1 cellular context compared by ENCODE assay signal in the genomic region with DNA sequence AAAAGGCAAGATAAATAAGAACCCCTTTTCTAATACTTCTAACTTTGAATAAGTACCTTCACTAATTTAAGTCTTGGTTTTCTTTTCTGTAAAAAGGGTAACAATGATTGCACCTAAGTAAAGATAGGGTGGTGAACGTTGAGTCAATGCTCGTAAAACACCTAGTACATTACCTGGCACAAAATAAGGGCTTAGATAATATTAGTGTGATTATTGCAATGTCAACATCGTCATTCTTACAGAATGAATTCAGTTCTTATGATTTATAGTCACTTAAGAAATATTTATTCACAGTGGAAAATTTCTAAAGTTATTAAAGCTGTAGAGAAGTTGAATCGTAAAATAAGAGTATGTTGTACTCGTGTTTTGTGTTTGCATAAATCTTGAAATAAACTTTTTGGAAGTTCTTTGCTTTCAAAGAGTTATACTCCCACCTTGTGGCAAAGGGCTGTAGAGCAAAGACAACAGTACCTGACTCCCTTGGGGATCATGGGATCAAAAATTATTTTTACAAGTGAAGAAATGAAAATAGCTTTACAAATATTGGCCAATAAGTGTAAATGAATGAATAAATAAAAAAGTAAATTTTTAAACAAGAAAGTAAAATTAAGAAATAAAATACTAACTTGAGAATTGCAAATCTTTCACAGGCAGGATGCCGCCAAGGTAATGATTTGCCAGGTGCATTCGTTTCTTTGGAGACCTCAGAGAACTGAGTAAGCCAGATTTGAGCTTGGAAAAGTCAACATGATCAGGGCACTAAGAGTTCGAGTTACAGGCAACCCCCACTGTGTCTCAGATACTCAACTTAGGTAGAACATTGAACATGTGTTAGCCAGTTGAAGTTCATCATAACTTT.
TF ChIP-seq lines count a peak whose summit lies in the region.

No MANE protein-coding gene starts in this region.

TF ChIP-seq in K562, 482 proteins besides CTCF, POLR2A, EP300 and RAD21:
- TF ChIP-seq, protein P1, sequence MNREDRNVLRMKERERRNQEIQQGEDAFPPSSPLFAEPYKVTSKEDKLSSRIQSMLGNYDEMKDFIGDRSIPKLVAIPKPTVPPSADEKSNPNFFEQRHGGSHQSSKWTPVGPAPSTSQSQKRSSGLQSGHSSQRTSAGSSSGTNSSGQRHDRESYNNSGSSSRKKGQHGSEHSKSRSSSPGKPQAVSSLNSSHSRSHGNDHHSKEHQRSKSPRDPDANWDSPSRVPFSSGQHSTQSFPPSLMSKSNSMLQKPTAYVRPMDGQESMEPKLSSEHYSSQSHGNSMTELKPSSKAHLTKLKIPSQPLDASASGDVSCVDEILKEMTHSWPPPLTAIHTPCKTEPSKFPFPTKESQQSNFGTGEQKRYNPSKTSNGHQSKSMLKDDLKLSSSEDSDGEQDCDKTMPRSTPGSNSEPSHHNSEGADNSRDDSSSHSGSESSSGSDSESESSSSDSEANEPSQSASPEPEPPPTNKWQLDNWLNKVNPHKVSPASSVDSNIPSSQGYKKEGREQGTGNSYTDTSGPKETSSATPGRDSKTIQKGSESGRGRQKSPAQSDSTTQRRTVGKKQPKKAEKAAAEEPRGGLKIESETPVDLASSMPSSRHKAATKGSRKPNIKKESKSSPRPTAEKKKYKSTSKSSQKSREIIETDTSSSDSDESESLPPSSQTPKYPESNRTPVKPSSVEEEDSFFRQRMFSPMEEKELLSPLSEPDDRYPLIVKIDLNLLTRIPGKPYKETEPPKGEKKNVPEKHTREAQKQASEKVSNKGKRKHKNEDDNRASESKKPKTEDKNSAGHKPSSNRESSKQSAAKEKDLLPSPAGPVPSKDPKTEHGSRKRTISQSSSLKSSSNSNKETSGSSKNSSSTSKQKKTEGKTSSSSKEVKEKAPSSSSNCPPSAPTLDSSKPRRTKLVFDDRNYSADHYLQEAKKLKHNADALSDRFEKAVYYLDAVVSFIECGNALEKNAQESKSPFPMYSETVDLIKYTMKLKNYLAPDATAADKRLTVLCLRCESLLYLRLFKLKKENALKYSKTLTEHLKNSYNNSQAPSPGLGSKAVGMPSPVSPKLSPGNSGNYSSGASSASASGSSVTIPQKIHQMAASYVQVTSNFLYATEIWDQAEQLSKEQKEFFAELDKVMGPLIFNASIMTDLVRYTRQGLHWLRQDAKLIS (CRISPR knock-in tag; IDR thresholded peaks at IDR 0.05): no peak
- no peak for TF ChIP-seq GTF2F1 (IDR thresholded peaks at IDR 0.05; ENCODE audit: low read depth, low read length)
- no peak for TF ChIP-seq PHF21A (IDR thresholded peaks at IDR 0.05; ENCODE audit: borderline replicate concordance, low read depth)
- no peak for TF ChIP-seq NFRKB (IDR thresholded peaks at IDR 0.05; ENCODE audit: low read depth)
- TF ChIP-seq ZNF384 (IDR thresholded peaks at IDR 0.05; ENCODE audit: low read depth, low read length): no peak
- TF ChIP-seq FOXK1 (CRISPR knock-in tag; IDR thresholded peaks at IDR 0.05; ENCODE audit: borderline replicate concordance): no peak
- TF ChIP-seq NELFE (IDR thresholded peaks at IDR 0.05; ENCODE audit: insufficient read depth, insufficient read length): no peak
- TF ChIP-seq TFAM (CRISPR knock-in tag; conservative IDR thresholded peaks at IDR 0.05): no peak
- TF ChIP-seq ZNF584 (CRISPR knock-in tag; IDR thresholded peaks at IDR 0.05; ENCODE audit: low read depth): no peak
- no peak for TF ChIP-seq ETV5 (CRISPR knock-in tag; IDR thresholded peaks at IDR 0.05; ENCODE audit: low read depth)
- TF ChIP-seq TBL1XR1 (IDR thresholded peaks at IDR 0.05; ENCODE audit: low read length in 2 of 2): no peak
